In genomic region chr7:102454932-102455331, GRCh38 we compare ENCODE assay signal across 7 cellular contexts. TPM values are rescaled to one million over a fixed set of nuclear protein-coding genes. Genes with fewer than 3 reads are reported as not detected.
DNase-seq lines count a peak whose midpoint lies in the region; ATAC-seq, FAIRE-seq and TF ChIP-seq lines count a peak whose summit lies in the region.
"Not testable (repeated sequence)": the region's sequence is repeated elsewhere in the genome, so short reads cannot be mapped to it uniquely, and the experiment has no call there.

No MANE protein-coding gene starts in this region.

- not testable (repeated sequence) for DNase-seq in WTC11 (ENCODE audit: low spot score); activated naive CD4-positive, alpha-beta T cell treated with anti-CD3 and anti-CD28 coated beads, Interleukin-2, amount 10 ng/mL, durations not matched to agents 7 days and 5 days; K562 (ENCODE audit: extremely low read depth in 1 of 4, low spot score in 3 of 4); erythroblast (lab: John Stamatoyannopoulos, UW); stimulated activated effector memory CD8-positive, alpha-beta T cell treated with anti-CD3 and anti-CD28 coated beads, Interleukin-12 subunit alpha, Interleukin-12 subunit beta, amount 100 ng/mL, for 72 hours (ENCODE audit: low spot score in 2 of 2)

- H3K9ac ChIP-seq in BLaER1, result peak overlapping the region; percentile 36; the same call in 1 of the 2 replicates
- peak overlapping the region in 1 of 2 experiments; percentile 61; a peak in 1 of 4 replicates for H3K9ac ChIP-seq in K562 (ENCODE audit: insufficient read depth in 1 of 2, low read depth in 2 of 2, low read length in 2 of 2)

- H3K36me3 ChIP-seq in BLaER1 (peaks cover 58% of the 10 kb centered on the region), HEK293 (ENCODE audit: control insufficient read depth in 2 of 2, insufficient read depth in 1 of 2, low read length in 2 of 2) (peaks cover 8 to 25% of the 10 kb centered on the region in 2 experiments; a peak in 2 of 3 replicates), K562 (ENCODE audit: control insufficient read depth, insufficient read depth, low read length) (peaks cover 37% of the 10 kb centered on the region; the same call in 2 of the 3 replicates)

- peak overlapping the region; percentile 78 for H3K27ac ChIP-seq in BLaER1
- H3K27ac ChIP-seq in HEK293 (ENCODE audit: extremely low read depth, low read depth, low read length); K562 (ENCODE audit: extremely low read depth, low read depth, low read length): not testable (repeated sequence)

- H3K79me2 ChIP-seq in K562 (ENCODE audit: control insufficient read depth, insufficient read depth, low read length), result not testable (repeated sequence)

- 88% methylated on average over 10 of the region's 10 CpGs for WGBS in K562 (ENCODE audit: insufficient coverage, low coverage, missing lambda C conversion rate)

- not testable (repeated sequence) for H3K9me3 Mint-ChIP-seq in WTC11; activated naive CD4-positive, alpha-beta T cell treated with anti-CD3 and anti-CD28 coated beads, Interleukin-2, amount 10 ng/mL, durations not matched to agents 7 days and 5 days; stimulated activated effector memory CD8-positive, alpha-beta T cell treated with anti-CD3 and anti-CD28 coated beads, Interleukin-12 subunit alpha, Interleukin-12 subunit beta, amount 100 ng/mL, for 72 hours

- in situ Hi-C loops in K562 (cut with MboI), result loop anchor here (25.0 kb wide), 2 partner anchors 107 to 207 kb away; partner anchors contain the start of genes POLR2J2, POLR2J3, SPDYE2 and SPDYE2B

- H3K9me3 ChIP-seq in BLaER1; HEK293 (ENCODE audit: control insufficient read depth, insufficient read depth, low read depth, low read length); K562 (replicated peaks; ENCODE audit: control insufficient read depth, insufficient read depth, low read depth, low read length): not testable (repeated sequence)

- not testable (repeated sequence) for H3K9me1 ChIP-seq in K562 (ENCODE audit: control insufficient read depth, insufficient read depth, low read length)

- not testable (repeated sequence) for H3K27me3 Mint-ChIP-seq in WTC11 (ENCODE audit: low read depth); activated naive CD4-positive, alpha-beta T cell treated with anti-CD3 and anti-CD28 coated beads, Interleukin-2, amount 10 ng/mL, durations not matched to agents 7 days and 5 days

- intact Hi-C loops in K562 (cut with micrococcal nuclease), result not testable (repeated sequence)

- H3K27ac Mint-ChIP-seq in WTC11, result not testable (repeated sequence)
- H3K27ac Mint-ChIP-seq in activated naive CD4-positive, alpha-beta T cell treated with anti-CD3 and anti-CD28 coated beads, Interleukin-2, amount 10 ng/mL, durations not matched to agents 7 days and 5 days, result peak overlapping the region; percentile 69
- peak overlapping the region; percentile 81 for H3K27ac Mint-ChIP-seq in stimulated activated effector memory CD8-positive, alpha-beta T cell treated with anti-CD3 and anti-CD28 coated beads, Interleukin-12 subunit alpha, Interleukin-12 subunit beta, amount 100 ng/mL, for 72 hours

- H2AFZ ChIP-seq in K562 (ENCODE audit: low read depth, low read length), result not testable (repeated sequence)

- H3K4me1 ChIP-seq in BLaER1, result peaks cover 64% of the 10 kb centered on the region
- H3K4me1 ChIP-seq in HEK293 (ENCODE audit: control insufficient read depth, insufficient read depth, low read length), result not testable (repeated sequence)
- H3K4me1 ChIP-seq in K562 (replicated peaks in 1 of 2; ENCODE audit: control insufficient read depth in 2 of 2, insufficient read depth in 2 of 2, low read length in 2 of 2), result peaks cover 7 to 38% of the 10 kb centered on the region in 2 experiments; a peak in 3 of 5 replicates

- BruUV-seq in K562 (replicated peaks; lab: Mats Ljungman, UMichigan), result not testable (repeated sequence)

- TF ChIP-seq EP300 in K562 (IDR thresholded peaks at IDR 0.05; ENCODE audit: low read length), result not testable (repeated sequence)

- POLR2A ChIA-PET in HEK293 (lab: Yijun Ruan, JAX) (interaction anchor here (1.5 kb wide), 1 partner anchor 10 kb away, joined by 3 read pairs; no protein-coding TSS in a partner anchor), K562 (lab: Yijun Ruan, JAX) (interaction anchor here (0.9 to 1.0 kb wide), 2 partner anchors 8 to 10 kb away, joined by 3 to 8 read pairs; no protein-coding TSS in a partner anchor)
- POLR2A ChIA-PET in WTC11 (lab: Charles Lee), result not testable (repeated sequence)

- TF ChIP-seq CTCF in HEK293 (tag by site-specific recombination; IDR thresholded peaks at IDR 0.05); WTC11 (IDR thresholded peaks at IDR 0.05); K562 (IDR thresholded peaks at IDR 0.05 in 2 of 3, conservative IDR thresholded peaks at IDR 0.05 in 1 of 3; ENCODE audit: insufficient read depth in 2 of 3, low read depth in 1 of 3, low read length in 3 of 3): not testable (repeated sequence)

- not testable (repeated sequence) for TF ChIP-seq POLR2A in K562 (conservative IDR thresholded peaks at IDR 0.05)
- peak; percentile 14 for TF ChIP-seq POLR2A in erythroblast (IDR thresholded peaks at IDR 0.05; ENCODE audit: low read length)

- H3K4me3 ChIP-seq in BLaER1, result peak overlapping the region; percentile 2; the same call in 1 of the 2 replicates
- H3K4me3 ChIP-seq in HEK293 (ENCODE audit: low read depth, low read length); K562: not testable (repeated sequence)

- CTCF ChIA-PET in HEK293 (lab: Yijun Ruan, JAX) (interaction anchor here (0.6 to 0.7 kb wide), 2 partner anchors 13 to 14 kb away, joined by 3 to 4 read pairs; no protein-coding TSS in a partner anchor), WTC11 (lab: Charles Lee) (interaction anchor here (0.7 to 2.1 kb wide), 4 partner anchors 11 to 50 kb away, joined by 3 to 8 read pairs (median 4); no protein-coding TSS in a partner anchor)
- CTCF ChIA-PET in activated naive CD4-positive, alpha-beta T cell treated with anti-CD3 and anti-CD28 coated beads, Interleukin-2, amount 10 ng/mL, durations not matched to agents 7 days and 5 days (lab: Charles Lee); K562 (lab: Yijun Ruan, JAX; ENCODE audit: low intra/inter-chr PET ratio): not testable (repeated sequence)

- not testable (repeated sequence) for H3K4me3 Mint-ChIP-seq in WTC11; activated naive CD4-positive, alpha-beta T cell treated with anti-CD3 and anti-CD28 coated beads, Interleukin-2, amount 10 ng/mL, durations not matched to agents 7 days and 5 days; stimulated activated effector memory CD8-positive, alpha-beta T cell treated with anti-CD3 and anti-CD28 coated beads, Interleukin-12 subunit alpha, Interleukin-12 subunit beta, amount 100 ng/mL, for 72 hours

- not testable (repeated sequence) for H3K4me1 Mint-ChIP-seq in WTC11; activated naive CD4-positive, alpha-beta T cell treated with anti-CD3 and anti-CD28 coated beads, Interleukin-2, amount 10 ng/mL, durations not matched to agents 7 days and 5 days; stimulated activated effector memory CD8-positive, alpha-beta T cell treated with anti-CD3 and anti-CD28 coated beads, Interleukin-12 subunit alpha, Interleukin-12 subunit beta, amount 100 ng/mL, for 72 hours

- TF ChIP-seq RAD21 in K562 (CRISPR knock-in tag; conservative IDR thresholded peaks at IDR 0.05 in 1 of 2, IDR thresholded peaks at IDR 0.05 in 1 of 2), result not testable (repeated sequence)

- not testable (repeated sequence) for ATAC-seq in WTC11; K562; stimulated activated effector memory CD8-positive, alpha-beta T cell treated with anti-CD3 and anti-CD28 coated beads, Interleukin-12 subunit alpha, Interleukin-12 subunit beta, amount 100 ng/mL, for 72 hours

- peaks cover 19% of the 10 kb centered on the region for H3K36me3 Mint-ChIP-seq in WTC11
- H3K36me3 Mint-ChIP-seq in activated naive CD4-positive, alpha-beta T cell treated with anti-CD3 and anti-CD28 coated beads, Interleukin-2, amount 10 ng/mL, durations not matched to agents 7 days and 5 days, result peaks cover 13% of the 10 kb centered on the region
- H3K36me3 Mint-ChIP-seq in stimulated activated effector memory CD8-positive, alpha-beta T cell treated with anti-CD3 and anti-CD28 coated beads, Interleukin-12 subunit alpha, Interleukin-12 subunit beta, amount 100 ng/mL, for 72 hours, result peaks cover 37% of the 10 kb centered on the region

- not testable (repeated sequence) for FAIRE-seq in K562 (lab: Jason Lieb, UNC)

- H3K4me2 ChIP-seq in BLaER1, result peak overlapping the region; percentile 64
- H3K4me2 ChIP-seq in K562 (ENCODE audit: insufficient read depth, low read length), result not testable (repeated sequence)

- not testable (repeated sequence) for H3K27me3 ChIP-seq in BLaER1; K562 (ENCODE audit: control insufficient read depth in 2 of 2, insufficient read depth in 2 of 2, low read length in 2 of 2)

- H4K20me1 ChIP-seq in BLaER1, result peaks cover 40% of the 10 kb centered on the region
- H4K20me1 ChIP-seq in K562 (replicated peaks; ENCODE audit: control insufficient read depth, insufficient read depth, low read length), result not testable (repeated sequence)

RNA-seq across cellular contexts. Expression of gene ALKBH4, which starts 9.7 kb away (rescaled TPM):
- total RNA-seq in WTC11 (2021), result 20.4 to 24.8 TPM (median 22.9 TPM) in 3 replicates
- total RNA-seq in K562 (2011; cell fraction: chromatin; rRNA removed; ENCODE audit: low replicate concordance), result 4.3 and 16.0 TPM in 2 replicates
- 9.1 and 10.8 TPM in 2 replicates for total RNA-seq in K562 (2011; cell fraction: nucleolus; rRNA removed)
- total RNA-seq in K562 (2011; cell fraction: nucleoplasm; rRNA removed), result 6.9 and 7.2 TPM in 2 replicates
- 21.4 and 41.5 TPM in 2 replicates for total RNA-seq in K562 (2014; rRNA removed)
- 5.7 and 7.2 TPM in 2 replicates for total RNA-seq in K562 (2014; rRNA removed; fragmentation: Illumina TruSeq; extraction: Trizol)
- total RNA-seq in K562 (2015; rRNA removed; fragmentation: Illumina TruSeq; extraction: Trizol), result 13.5 and 15.2 TPM in 2 replicates
- total RNA-seq in K562 (2021), result 18.5 and 19.6 TPM in 2 replicates
- 4.6 and 4.7 TPM in 2 replicates for polyA plus RNA-seq in K562 (2011; rRNA removed)
- 6.4 and 21.6 TPM in 2 replicates for polyA plus RNA-seq in K562 (2011; cell fraction: cytosol; rRNA removed)
- 3.5 and 6.3 TPM in 2 replicates for polyA plus RNA-seq in K562 (2011; cell fraction: nucleus; rRNA removed)
- 10.7 and 13.3 TPM in 2 replicates for polyA plus RNA-seq in K562 (2012)
- polyA plus RNA-seq in K562 (2014; fragmentation: Illumina TruSeq; extraction: Trizol), result 7.1 and 10.0 TPM in 2 replicates
- 10 to 100 TPM in 1 of 2 experiments, 1 to 10 TPM in 1; 6.7 to 11.8 TPM for polyA plus RNA-seq in K562 (2014; fragmentation: Nextera tagmentation; extraction: Ambion mirVana)
- 13.8 and 18.1 TPM in 2 replicates for polyA plus RNA-seq in K562 (2014; rRNA removed)
- polyA minus RNA-seq in K562 (2011; rRNA and poly(A)+ RNA removed), result 1.5 and 2.0 TPM in 2 replicates
- 3.6 and 6.6 TPM in 2 replicates for polyA minus RNA-seq in K562 (2011; cell fraction: cytosol; rRNA and poly(A)+ RNA removed)
- polyA minus RNA-seq in K562 (2011; cell fraction: nucleus; rRNA and poly(A)+ RNA removed), result 3.4 and 3.9 TPM in 2 replicates

RNA-seq across cellular contexts. Expression of gene LRWD1, which starts 9.9 kb away (rescaled TPM):
- total RNA-seq in WTC11 (2021) (37.4 to 41.7 TPM (median 39.6 TPM) in 3 replicates), K562 (2014; rRNA removed) (51.2 and 62.4 TPM in 2 replicates), K562 (2014; rRNA removed; fragmentation: Illumina TruSeq; extraction: Trizol) (14.1 and 21.3 TPM in 2 replicates), K562 (2015; rRNA removed; fragmentation: Illumina TruSeq; extraction: Trizol) (38.3 and 38.5 TPM in 2 replicates), K562 (2021) (64.7 and 66.0 TPM in 2 replicates)
- 20.9 and 70.7 TPM in 2 replicates for total RNA-seq in K562 (2011; cell fraction: chromatin; rRNA removed; ENCODE audit: low replicate concordance)
- 74.0 and 78.4 TPM in 2 replicates for total RNA-seq in K562 (2011; cell fraction: nucleolus; rRNA removed)
- 23.7 and 31.9 TPM in 2 replicates for total RNA-seq in K562 (2011; cell fraction: nucleoplasm; rRNA removed)
- polyA plus RNA-seq in K562 (2011; rRNA removed) (25.8 and 28.5 TPM in 2 replicates), K562 (2014; fragmentation: Illumina TruSeq; extraction: Trizol) (33.2 and 52.4 TPM in 2 replicates), K562 (2014; fragmentation: Nextera tagmentation; extraction: Ambion mirVana) (under 1 TPM; 0.61 to 0.78 TPM), K562 (2014; rRNA removed) (64.8 and 65.7 TPM in 2 replicates)
- 21.8 and 77.0 TPM in 2 replicates for polyA plus RNA-seq in K562 (2011; cell fraction: cytosol; rRNA removed)
- 35.4 and 76.1 TPM in 2 replicates for polyA plus RNA-seq in K562 (2011; cell fraction: nucleus; rRNA removed)
- polyA plus RNA-seq in K562 (2012), result 42.1 and 48.6 TPM in 2 replicates
- polyA minus RNA-seq in K562 (2011; rRNA and poly(A)+ RNA removed), result 11.1 and 23.2 TPM in 2 replicates
- polyA minus RNA-seq in K562 (2011; cell fraction: cytosol; rRNA and poly(A)+ RNA removed), result 28.3 and 46.6 TPM in 2 replicates
- 19.7 and 29.1 TPM in 2 replicates for polyA minus RNA-seq in K562 (2011; cell fraction: nucleus; rRNA and poly(A)+ RNA removed)

RNA-seq across cellular contexts. Expression of gene ORAI2, which starts 21.6 kb away (rescaled TPM):
- 22.2 to 25.9 TPM (median 24.7 TPM) in 3 replicates for total RNA-seq in WTC11 (2021)
- 18.4 and 52.2 TPM in 2 replicates for total RNA-seq in K562 (2011; cell fraction: chromatin; rRNA removed; ENCODE audit: low replicate concordance)
- 30.3 and 37.7 TPM in 2 replicates for total RNA-seq in K562 (2011; cell fraction: nucleolus; rRNA removed)
- 25.7 and 31.2 TPM in 2 replicates for total RNA-seq in K562 (2011; cell fraction: nucleoplasm; rRNA removed)
- total RNA-seq in K562 (2014; rRNA removed), result 18.3 and 23.1 TPM in 2 replicates
- total RNA-seq in K562 (2014; rRNA removed; fragmentation: Illumina TruSeq; extraction: Trizol), result 4.0 and 4.1 TPM in 2 replicates
- total RNA-seq in K562 (2015; rRNA removed; fragmentation: Illumina TruSeq; extraction: Trizol), result 9.0 and 9.2 TPM in 2 replicates
- 23.5 and 27.7 TPM in 2 replicates for total RNA-seq in K562 (2021)
- 14.3 and 16.0 TPM in 2 replicates for polyA plus RNA-seq in K562 (2011; rRNA removed)
- 32.8 and 91.3 TPM in 2 replicates for polyA plus RNA-seq in K562 (2011; cell fraction: cytosol; rRNA removed)
- 5.5 and 11.5 TPM in 2 replicates for polyA plus RNA-seq in K562 (2011; cell fraction: nucleus; rRNA removed)
- 34.3 and 36.5 TPM in 2 replicates for polyA plus RNA-seq in K562 (2012)
- polyA plus RNA-seq in K562 (2014; fragmentation: Illumina TruSeq; extraction: Trizol), result 7.7 and 18.6 TPM in 2 replicates
- polyA plus RNA-seq in K562 (2014; fragmentation: Nextera tagmentation; extraction: Ambion mirVana), result 1 to 10 TPM; 1.1 to 2.0 TPM
- 16.7 and 18.9 TPM in 2 replicates for polyA plus RNA-seq in K562 (2014; rRNA removed)
- polyA minus RNA-seq in K562 (2011; rRNA and poly(A)+ RNA removed), result 11.4 and 21.4 TPM in 2 replicates
- polyA minus RNA-seq in K562 (2011; cell fraction: cytosol; rRNA and poly(A)+ RNA removed), result 35.3 and 38.1 TPM in 2 replicates
- 4.0 and 4.6 TPM in 2 replicates for polyA minus RNA-seq in K562 (2011; cell fraction: nucleus; rRNA and poly(A)+ RNA removed)

RNA-seq across cellular contexts. Expression of gene POLR2J, which starts 23.8 kb away (rescaled TPM):
- total RNA-seq in WTC11 (2021), result 45.9 to 51.7 TPM (median 50.5 TPM) in 3 replicates
- total RNA-seq in K562 (2011; cell fraction: chromatin; rRNA removed; ENCODE audit: low replicate concordance), result 11.0 and 31.6 TPM in 2 replicates
- 83.9 and 98.7 TPM in 2 replicates for total RNA-seq in K562 (2011; cell fraction: nucleolus; rRNA removed)
- total RNA-seq in K562 (2011; cell fraction: nucleoplasm; rRNA removed), result 48.7 and 61.8 TPM in 2 replicates
- total RNA-seq in K562 (2014; rRNA removed), result 132 and 160 TPM in 2 replicates
- 70.3 and 80.8 TPM in 2 replicates for total RNA-seq in K562 (2014; rRNA removed; fragmentation: Illumina TruSeq; extraction: Trizol)
- 141 TPM in 2 replicates for total RNA-seq in K562 (2015; rRNA removed; fragmentation: Illumina TruSeq; extraction: Trizol)
- 97.8 and 104 TPM in 2 replicates for total RNA-seq in K562 (2021)
- 84.6 and 113 TPM in 2 replicates for polyA plus RNA-seq in K562 (2011; rRNA removed)
- polyA plus RNA-seq in K562 (2011; cell fraction: cytosol; rRNA removed), result 138 and 266 TPM in 2 replicates
- 45.6 and 63.7 TPM in 2 replicates for polyA plus RNA-seq in K562 (2011; cell fraction: nucleus; rRNA removed)
- polyA plus RNA-seq in K562 (2012), result 130 and 185 TPM in 2 replicates
- 220 and 231 TPM in 2 replicates for polyA plus RNA-seq in K562 (2014; fragmentation: Illumina TruSeq; extraction: Trizol)
- polyA plus RNA-seq in K562 (2014; fragmentation: Nextera tagmentation; extraction: Ambion mirVana), result 10 to 100 TPM; 32.3 to 85.8 TPM
- 175 and 180 TPM in 2 replicates for polyA plus RNA-seq in K562 (2014; rRNA removed)
- 17.4 and 27.2 TPM in 2 replicates for polyA minus RNA-seq in K562 (2011; rRNA and poly(A)+ RNA removed)
- polyA minus RNA-seq in K562 (2011; cell fraction: cytosol; rRNA and poly(A)+ RNA removed), result 16.4 and 17.5 TPM in 2 replicates
- polyA minus RNA-seq in K562 (2011; cell fraction: nucleus; rRNA and poly(A)+ RNA removed), result 51.5 and 65.8 TPM in 2 replicates

RNA-seq across cellular contexts. Expression of gene PRKRIP1, which starts 58.8 kb away (rescaled TPM):
- 27.5 to 34.4 TPM (median 30.1 TPM) in 3 replicates for total RNA-seq in WTC11 (2021)
- total RNA-seq in K562 (2011; cell fraction: chromatin; rRNA removed; ENCODE audit: low replicate concordance), result 41.9 and 63.9 TPM in 2 replicates
- 59.3 and 69.9 TPM in 2 replicates for total RNA-seq in K562 (2011; cell fraction: nucleolus; rRNA removed)
- 40.8 and 43.3 TPM in 2 replicates for total RNA-seq in K562 (2011; cell fraction: nucleoplasm; rRNA removed)
- 40.0 and 44.6 TPM in 2 replicates for total RNA-seq in K562 (2014; rRNA removed)
- total RNA-seq in K562 (2014; rRNA removed; fragmentation: Illumina TruSeq; extraction: Trizol), result 14.8 and 15.9 TPM in 2 replicates
- total RNA-seq in K562 (2015; rRNA removed; fragmentation: Illumina TruSeq; extraction: Trizol), result 25.3 and 27.3 TPM in 2 replicates
- 25.2 and 33.9 TPM in 2 replicates for total RNA-seq in K562 (2021)
- 17.2 and 18.1 TPM in 2 replicates for polyA plus RNA-seq in K562 (2011; rRNA removed)
- 15.5 and 21.3 TPM in 2 replicates for polyA plus RNA-seq in K562 (2011; cell fraction: cytosol; rRNA removed)
- 62.2 and 104 TPM in 2 replicates for polyA plus RNA-seq in K562 (2011; cell fraction: nucleus; rRNA removed)
- 24.5 and 27.3 TPM in 2 replicates for polyA plus RNA-seq in K562 (2012)
- polyA plus RNA-seq in K562 (2014; fragmentation: Illumina TruSeq; extraction: Trizol), result 19.3 and 19.8 TPM in 2 replicates
- 10 to 100 TPM; 14.9 to 19.6 TPM for polyA plus RNA-seq in K562 (2014; fragmentation: Nextera tagmentation; extraction: Ambion mirVana)
- polyA plus RNA-seq in K562 (2014; rRNA removed), result 48.6 and 52.1 TPM in 2 replicates
- 5.6 and 5.9 TPM in 2 replicates for polyA minus RNA-seq in K562 (2011; rRNA and poly(A)+ RNA removed)
- 8.3 and 9.5 TPM in 2 replicates for polyA minus RNA-seq in K562 (2011; cell fraction: cytosol; rRNA and poly(A)+ RNA removed)
- polyA minus RNA-seq in K562 (2011; cell fraction: nucleus; rRNA and poly(A)+ RNA removed), result 15.4 and 20.5 TPM in 2 replicates
